In the genomic region with DNA sequence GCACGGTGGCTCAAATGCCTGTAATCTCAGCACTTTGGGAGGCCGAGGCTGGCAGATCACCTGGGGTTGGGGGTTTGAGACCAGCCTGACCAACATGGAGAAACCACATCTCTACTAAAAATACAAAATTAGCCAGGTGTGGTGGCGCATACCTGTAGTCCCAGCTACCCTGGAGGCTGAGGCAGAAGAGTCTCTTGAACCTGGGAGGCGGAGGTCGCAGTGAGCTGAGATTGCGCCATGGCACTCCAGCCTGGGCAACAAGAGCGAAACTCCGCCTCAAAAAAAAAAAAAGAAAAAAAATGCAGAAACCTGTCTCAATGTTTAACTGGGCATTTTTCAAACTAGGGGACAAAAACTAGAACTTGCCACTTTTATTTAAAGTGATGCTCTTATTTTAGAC, we compare ENCODE assay signal across 7 cellular contexts. TPM values are rescaled to one million over a fixed set of nuclear protein-coding genes. Genes with fewer than 3 reads are reported as not detected.
A peak's percentile ranks its signal among the peaks of the same experiment; 100 is the strongest.
DNase-seq lines count a peak whose midpoint lies in the region; ATAC-seq and TF ChIP-seq lines count a peak whose summit lies in the region.
"Not testable (repeated sequence)": the region's sequence is repeated elsewhere in the genome, so short reads cannot be mapped to it uniquely, and the experiment has no call there.

No MANE protein-coding gene starts in this region.

- not testable (repeated sequence) for H3K27me3 ChIP-seq in GM23248 (replicated peaks; ENCODE audit: insufficient read depth); PC-3 (ENCODE audit: low read length); mammary epithelial cell (ENCODE audit: insufficient read depth, low read length); neuronal stem cell (ENCODE audit: control insufficient read depth in 3 of 3, insufficient read depth in 3 of 3, low read depth in 1 of 3, low read length in 3 of 3); gastrocnemius medialis

- H3K36me3 Mint-ChIP-seq in glutamatergic neuron (ENCODE audit: unreplicated experiment), result peaks cover 21% of the 10 kb centered on the region

- not testable (repeated sequence) for H3K4me2 ChIP-seq in GM23248 (ENCODE audit: unreplicated experiment); PC-3 (ENCODE audit: low read length); neuronal stem cell (ENCODE audit: insufficient read depth, low read length, poor library complexity, severe bottlenecking)
- H3K4me2 ChIP-seq in mammary epithelial cell (ENCODE audit: insufficient read depth, low read depth, low read length), result peak overlapping the region; percentile 34

- TF ChIP-seq POLR2A in gastrocnemius medialis (IDR thresholded peaks at IDR 0.05), result not testable (repeated sequence)

- not testable (repeated sequence) for H3K9me3 ChIP-seq in GM23248 (ENCODE audit: low read depth); PC-3 (ENCODE audit: low read length); mammary epithelial cell (replicated peaks; ENCODE audit: insufficient read depth, low read length); neuronal stem cell (replicated peaks in 1 of 2; ENCODE audit: control insufficient read depth in 2 of 2, insufficient read depth in 1 of 2, low read depth in 1 of 2, low read length in 2 of 2); gastrocnemius medialis

- not testable (repeated sequence) for H3K23ac ChIP-seq in neuronal stem cell (ENCODE audit: low read depth, low read length, poor library complexity)

- H3K79me1 ChIP-seq in neuronal stem cell (ENCODE audit: low read depth, low read length), result not testable (repeated sequence)

- H2BK5ac ChIP-seq in neuronal stem cell (ENCODE audit: low read length), result peak overlapping the region; percentile 31

- not testable (repeated sequence) for H3K9ac ChIP-seq in GM23248; mammary epithelial cell (ENCODE audit: insufficient read depth, low read length); neuronal stem cell (ENCODE audit: low read depth, low read length, poor library complexity)
- H3K9ac ChIP-seq in PC-3 (ENCODE audit: low read length), result 0 out of 2 replicates have a peak overlapping the region, but pooled peaks have one; percentile 0

- peaks cover 78% of the 10 kb centered on the region for H3F3A ChIP-seq in GM23248 (ENCODE audit: insufficient read depth)
- peaks cover 13% of the 10 kb centered on the region for H3F3A ChIP-seq in PC-3 (ENCODE audit: low read length, unreplicated experiment)

- not testable (repeated sequence) for TF ChIP-seq CTCF in PC-3 (conservative IDR thresholded peaks at IDR 0.05; ENCODE audit: low read depth, low read length); mammary epithelial cell (conservative IDR thresholded peaks at IDR 0.05 in 1 of 2, IDR thresholded peaks at IDR 0.05 in 1 of 2; ENCODE audit: extremely low read depth in 1 of 2, insufficient read depth in 1 of 2, low read depth in 1 of 2, low read length in 2 of 2); glutamatergic neuron (IDR thresholded peaks at IDR 0.05; ENCODE audit: partially characterized antibody, unreplicated experiment); gastrocnemius medialis (IDR thresholded peaks at IDR 0.05 in 4 of 5, conservative IDR thresholded peaks at IDR 0.05 in 1 of 5)

- not testable (repeated sequence) for H4K20me1 ChIP-seq in GM23248 (ENCODE audit: insufficient read depth); PC-3 (ENCODE audit: low read length); mammary epithelial cell (ENCODE audit: insufficient read depth, low read length)

- H3K36me3 ChIP-seq in GM23248 (ENCODE audit: low read depth) (peaks cover 89% of the 10 kb centered on the region), PC-3 (ENCODE audit: low read depth, low read length) (peaks cover 96% of the 10 kb centered on the region), mammary epithelial cell (ENCODE audit: insufficient read depth, low read length) (peaks cover 67% of the 10 kb centered on the region), neuronal stem cell (replicated peaks in 1 of 2; ENCODE audit: control insufficient read depth in 2 of 2, insufficient read depth in 2 of 2, low read length in 2 of 2) (peaks cover 69 to 100% of the 10 kb centered on the region in 2 donors), gastrocnemius medialis (peaks cover 9 to 100% of the 10 kb centered on the region in 2 donors)

- intact Hi-C loops in PC-3 (cut with micrococcal nuclease); gastrocnemius medialis (cut with DNase I; ENCODE audit: low total_unique reads): not testable (repeated sequence)
- intact Hi-C loops in mammary epithelial cell (cut with micrococcal nuclease), result loop anchor here (5.0 kb wide), 1 partner anchor 38 kb away; no protein-coding TSS in a partner anchor

- 90 to 97% methylated on average over 8 of the region's 8 CpGs for WGBS in GM23248 (ENCODE audit: low coverage in 1 of 2, low lambda C conversion rate in 2 of 2, missing lambda C conversion rate in 2 of 2), 2 experiments
- WGBS in mammary epithelial cell (ENCODE audit: low coverage, missing lambda C conversion rate), result 97% methylated on average over 6 of the region's 8 CpGs
- WGBS in neuronal stem cell (ENCODE audit: extremely low coverage in 2 of 2, insufficient read length in 2 of 2, insufficient replicate concordance in 1 of 2), 2 donors, result no CpG with 5 or more reads among the region's 8 CpGs

- H2BK120ac ChIP-seq in neuronal stem cell (ENCODE audit: low read depth, low read length), result not testable (repeated sequence)

- DNase-seq in GM23248; PC-3; mammary epithelial cell; glutamatergic neuron; neuronal stem cell (ENCODE audit: low spot score); gastrocnemius medialis: not testable (repeated sequence)
- DNase-seq in activated effector memory CD4-positive, alpha-beta T cell treated with anti-CD3 and anti-CD28 coated beads, Interleukin-2, amount 50 U/mL, for 16 hours, result peak; percentile 14

- BruUV-seq in PC-3 (replicated peaks; lab: Mats Ljungman, UMichigan); mammary epithelial cell (replicated peaks; lab: Mats Ljungman, UMichigan): not testable (repeated sequence)

- peaks cover 40% of the 10 kb centered on the region for H3K4me1 Mint-ChIP-seq in glutamatergic neuron (ENCODE audit: low read depth, unreplicated experiment)

- not testable (repeated sequence) for H4K8ac ChIP-seq in neuronal stem cell (ENCODE audit: low read depth, low read length)

- not testable (repeated sequence) for H3K4me1 ChIP-seq in GM23248 (ENCODE audit: insufficient read depth); neuronal stem cell (ENCODE audit: control insufficient read depth in 2 of 2, insufficient read depth in 1 of 2, low read depth in 1 of 2, low read length in 2 of 2); gastrocnemius medialis
- H3K4me1 ChIP-seq in PC-3 (ENCODE audit: insufficient read depth, low read length) (peaks cover 35% of the 10 kb centered on the region), mammary epithelial cell (ENCODE audit: insufficient read depth, low read length) (peaks cover 38% of the 10 kb centered on the region)

- H2BK12ac ChIP-seq in neuronal stem cell (ENCODE audit: low read length), result not testable (repeated sequence)

- peaks cover 15% of the 10 kb centered on the region for H3K27me3 Mint-ChIP-seq in glutamatergic neuron (ENCODE audit: unreplicated experiment)

- H2AFZ ChIP-seq in GM23248; PC-3 (ENCODE audit: low read length); mammary epithelial cell (ENCODE audit: low read depth, low read length); neuronal stem cell (ENCODE audit: low read length): not testable (repeated sequence)

- not testable (repeated sequence) for H3K4ac ChIP-seq in neuronal stem cell (ENCODE audit: low read length)

- not testable (repeated sequence) for H2AK5ac ChIP-seq in neuronal stem cell (ENCODE audit: low read depth, low read length)

- H3K27ac ChIP-seq in GM23248 (0 out of 2 replicates have a peak overlapping the region, but pooled peaks have one; percentile 22), PC-3 (ENCODE audit: low read length) (peak overlapping the region; percentile 73), mammary epithelial cell (ENCODE audit: insufficient read depth, low read depth, low read length) (peak overlapping the region; percentile 49), gastrocnemius medialis (peak overlapping the region in 3 of 4 donors; percentile 4 to 36 (median 5))
- not testable (repeated sequence) for H3K27ac ChIP-seq in neuronal stem cell (replicated peaks; ENCODE audit: low read length)

- in situ Hi-C loops in GM23248 (cut with MboI); mammary epithelial cell (cut with MboI; ENCODE audit: low sequenced_read_pairs in 2 of 2); gastrocnemius medialis (cut with MboI; ENCODE audit: low sequenced_read_pairs in 4 of 4): not testable (repeated sequence)

- peaks cover 16% of the 10 kb centered on the region for H3K9me3 Mint-ChIP-seq in glutamatergic neuron (ENCODE audit: unreplicated experiment)

- H3K4me3 Mint-ChIP-seq in glutamatergic neuron (ENCODE audit: unreplicated experiment), result peak overlapping the region; percentile 74

- CTCF ChIA-PET in PC-3 (lab: Charles Lee) (interaction anchor here (0.6 kb wide), 1 partner anchor 36 kb away, joined by 9 read pairs; no protein-coding TSS in a partner anchor), mammary epithelial cell (lab: Charles Lee; ENCODE audit: low non-redundant PET) (interaction anchor here (0.6 kb wide), 1 partner anchor 91 kb away, joined by 3 read pairs; no protein-coding TSS in a partner anchor)

- not testable (repeated sequence) for H3K18ac ChIP-seq in neuronal stem cell (ENCODE audit: low read length)

- H3K4me3 ChIP-seq in GM23248; PC-3 (ENCODE audit: low read length); mammary epithelial cell (replicated peaks in 1 of 3; ENCODE audit: insufficient read depth in 1 of 3, low read depth in 2 of 3, low read length in 3 of 3); neuronal stem cell (ENCODE audit: low read length in 2 of 2); gastrocnemius medialis: not testable (repeated sequence)

- H3K27ac Mint-ChIP-seq in glutamatergic neuron (ENCODE audit: unreplicated experiment), result peak overlapping the region; percentile 89

- not testable (repeated sequence) for ATAC-seq in PC-3, gastrocnemius medialis

- H3K9me2 ChIP-seq in GM23248 (ENCODE audit: insufficient read depth); PC-3 (replicated peaks; ENCODE audit: low read length): not testable (repeated sequence)

- not testable (repeated sequence) for H2BK15ac ChIP-seq in neuronal stem cell (ENCODE audit: low read length)

- not testable (repeated sequence) for H3K14ac ChIP-seq in neuronal stem cell (ENCODE audit: low read length)

- H3K79me2 ChIP-seq in GM23248 (ENCODE audit: insufficient read depth) (peaks cover 95% of the 10 kb centered on the region), mammary epithelial cell (ENCODE audit: insufficient read depth, low read length) (peaks cover 73% of the 10 kb centered on the region)
- not testable (repeated sequence) for H3K79me2 ChIP-seq in PC-3 (ENCODE audit: low read length)

- dilution Hi-C loops in mammary epithelial cell (cut with HindIII; ENCODE audit: low sequenced_read_pairs), result not testable (repeated sequence)

- not testable (repeated sequence) for H4K91ac ChIP-seq in neuronal stem cell (ENCODE audit: low read depth, low read length, poor library complexity)

- POLR2A ChIA-PET in PC-3 (lab: Charles Lee; ENCODE audit: unreplicated experiment), result interaction anchor here (0.6 to 0.7 kb wide), 2 partner anchors 27 to 28 kb away, joined by 4 read pairs; no protein-coding TSS in a partner anchor

RNA-seq across cellular contexts. Expression of a gene that starts 59.2 kb away (rescaled TPM):
- total RNA-seq in GM23248 (2014; rRNA removed; shearing (Covaris generic)), result 142 and 148 TPM in 2 replicates
- polyA plus RNA-seq in GM23248 (2016; fragmentation: Nextera tagmentation; extraction: Ambion mirVana) (28.7 and 29.5 TPM in 2 replicates), mammary epithelial cell (156 TPM)
- total RNA-seq in PC-3 (2014; rRNA removed) (174 and 211 TPM in 2 replicates), mammary epithelial cell (100 to 1,000 TPM; 311 to 337 TPM), glutamatergic neuron (ENCODE audit: unreplicated experiment) (269 TPM), gastrocnemius medialis (1,000 to 10,000 TPM in 2 of 4 donors, 100 to 1,000 TPM in 2; 788 to 1,983 (median 1,302) TPM)
- polyA minus RNA-seq in mammary epithelial cell, result 444 TPM
- polyA plus RNA-seq in neuronal stem cell (2013, experiment 1 of 2), result 80.3 TPM
- polyA plus RNA-seq in neuronal stem cell (2013, experiment 2 of 2), result 78.6 TPM
